8 cellular contexts compared by ENCODE assay signal in the genomic region with DNA sequence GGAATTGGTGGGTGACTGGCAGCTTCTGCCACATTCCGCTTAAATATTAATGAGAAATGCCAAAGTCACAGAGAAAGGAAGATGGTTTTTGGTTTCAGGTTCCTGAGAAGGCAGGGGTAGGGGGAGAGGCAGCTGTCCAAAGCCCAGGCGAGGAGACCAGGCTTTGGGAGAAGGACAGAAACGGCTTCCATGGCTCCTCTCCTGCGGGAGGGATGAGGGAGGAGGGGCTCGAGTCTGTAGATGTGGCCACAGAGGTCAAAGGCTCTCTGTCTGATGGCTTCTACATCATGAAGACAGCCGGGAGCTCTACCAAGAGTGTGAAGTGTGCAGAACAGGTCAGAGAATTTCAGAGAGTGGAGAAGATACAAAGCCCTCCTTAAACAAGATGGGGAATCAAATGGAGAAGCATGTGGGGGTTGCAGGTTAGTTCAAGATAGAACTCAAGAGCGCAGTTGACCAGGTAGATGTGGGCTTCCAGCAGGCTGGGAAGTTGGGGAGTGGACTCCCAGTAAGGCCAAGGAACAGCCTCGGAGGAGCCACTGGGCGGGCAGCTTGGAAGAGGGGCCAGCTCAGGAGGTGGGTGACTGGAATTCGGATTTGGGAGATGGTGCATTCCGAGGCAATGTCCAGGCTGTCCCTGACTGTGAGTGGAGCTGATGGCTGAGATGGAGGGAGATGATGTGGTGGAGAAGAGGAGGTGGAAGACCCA. TPM values are rescaled to one million over a fixed set of nuclear protein-coding genes. Genes with fewer than 3 reads are reported as not detected.
A peak's percentile ranks its signal among the peaks of the same experiment; 100 is the strongest.
DNase-seq lines count a peak whose midpoint lies in the region; ATAC-seq, FAIRE-seq and TF ChIP-seq lines count a peak whose summit lies in the region.
"Had no signal": no experiment of that assay in that cellular context is flagged by ENCODE, and none has a peak within 500 bp of the region (broad histone marks: within the 10 kb centered on the region; RNA-seq: fewer than 3 reads in every experiment).

No MANE protein-coding gene starts in this region.

- no peak overlapping the region for H3K4me3 Mint-ChIP-seq in activated T-helper 2 cell treated with anti-CD3 and anti-CD28 coated beads, Interferon-gamma antibody, Interleukin-2, Interleukin-4, amounts not matched to agents 10 μg/mL and 5 μg/mL and 100 μg/mL, durations not matched to agents 14 hours and 24 hours and 36 hours (ENCODE audit: low read depth)
- no peak overlapping the region for H3K4me3 Mint-ChIP-seq in stimulated activated naive B cell treated with anti-CD40 and anti-IgM and Interleukin-4, amounts not matched to agents 10 μg/mL and 1 μg/mL and 100 μg/mL, for 72 hours

- no peak overlapping the region for H2BK15ac ChIP-seq in mesenchymal stem cell (ENCODE audit: low read depth, poor library complexity, severe bottlenecking)

- H3K4me1 ChIP-seq in mesenchymal stem cell (ENCODE audit: control insufficient read depth, insufficient read depth, low read depth, low read length) = peaks cover 22% of the 10 kb centered on the region

- no peak overlapping the region for H3K4me3 ChIP-seq in mesenchymal stem cell (ENCODE audit: insufficient read depth in 1 of 2, low read depth in 1 of 2, low read length in 2 of 2)
- H3K4me3 ChIP-seq: left lung had no signal

- no peak overlapping the region for H3K14ac ChIP-seq in mesenchymal stem cell (ENCODE audit: low read length in 2 of 2)

- H3K27ac ChIP-seq in mesenchymal stem cell (ENCODE audit: low read length, poor library complexity, severe bottlenecking) = no peak overlapping the region

- H3K4me2 ChIP-seq in mesenchymal stem cell (ENCODE audit: low read length, poor library complexity, severe bottlenecking) = no peak overlapping the region

- H2AFZ ChIP-seq in mesenchymal stem cell (ENCODE audit: low read depth, low read length) = peak overlapping the region; percentile 29

- peak overlapping the region in 1 of 2 experiments; percentile 49 for H2BK12ac ChIP-seq in mesenchymal stem cell (ENCODE audit: low read length in 2 of 2)

- no peaks in the 10 kb centered on the region for H3K27me3 Mint-ChIP-seq in activated T-helper 2 cell treated with anti-CD3 and anti-CD28 coated beads, Interferon-gamma antibody, Interleukin-2, Interleukin-4, amounts not matched to agents 10 μg/mL and 5 μg/mL and 100 μg/mL, durations not matched to agents 14 hours and 24 hours and 36 hours (ENCODE audit: low read depth)
- peaks cover 21 to 26% of the 10 kb centered on the region in 2 donors for H3K27me3 Mint-ChIP-seq in stimulated activated naive B cell treated with anti-CD40 and anti-IgM and Interleukin-4, amounts not matched to agents 10 μg/mL and 1 μg/mL and 100 μg/mL, for 72 hours

- H3K4ac ChIP-seq in mesenchymal stem cell (ENCODE audit: low read depth in 1 of 2, low read length in 2 of 2) = no peak overlapping the region

- H4K8ac ChIP-seq in mesenchymal stem cell (ENCODE audit: low read length) = no peak overlapping the region

- no peak overlapping the region for H3K18ac ChIP-seq in mesenchymal stem cell (ENCODE audit: low read depth in 1 of 2, low read length in 2 of 2)

- peak; percentile 78 for DNase-seq in LHCN-M2 (ENCODE audit: low read depth)
- no peak for DNase-seq in activated T-helper 2 cell treated with anti-CD3 and anti-CD28 coated beads, Interferon-gamma antibody, Interleukin-2, Interleukin-4, amounts not matched to agents 10 μg/mL and 5 μg/mL and 100 μg/mL, durations not matched to agents 14 hours and 24 hours and 36 hours (ENCODE audit: low spot score)
- DNase-seq in mesenchymal stem cell = no peak
- no peak for DNase-seq in stimulated activated naive B cell treated with anti-CD40 and anti-IgM and Interleukin-4, amounts not matched to agents 10 μg/mL and 1 μg/mL and 100 μg/mL, for 72 hours
- no peak for DNase-seq in hippocampal formation (lab: John Stamatoyannopoulos, UW)
- DNase-seq in H54 (ENCODE audit: insufficient read length, low spot score) = no peak

- H3K36me3 Mint-ChIP-seq in activated T-helper 2 cell treated with anti-CD3 and anti-CD28 coated beads, Interferon-gamma antibody, Interleukin-2, Interleukin-4, amounts not matched to agents 10 μg/mL and 5 μg/mL and 100 μg/mL, durations not matched to agents 14 hours and 24 hours and 36 hours (ENCODE audit: low read depth) = no peaks in the 10 kb centered on the region
- no peaks in the 10 kb centered on the region for H3K36me3 Mint-ChIP-seq in stimulated activated naive B cell treated with anti-CD40 and anti-IgM and Interleukin-4, amounts not matched to agents 10 μg/mL and 1 μg/mL and 100 μg/mL, for 72 hours

- peak overlapping the region; percentile 25 for H3K27ac Mint-ChIP-seq in activated T-helper 2 cell treated with anti-CD3 and anti-CD28 coated beads, Interferon-gamma antibody, Interleukin-2, Interleukin-4, amounts not matched to agents 10 μg/mL and 5 μg/mL and 100 μg/mL, durations not matched to agents 14 hours and 24 hours and 36 hours
- H3K27ac Mint-ChIP-seq in stimulated activated naive B cell treated with anti-CD40 and anti-IgM and Interleukin-4, amounts not matched to agents 10 μg/mL and 1 μg/mL and 100 μg/mL, for 72 hours = peak overlapping the region; percentile 28

- peaks cover 0 to 5% of the 10 kb centered on the region in 2 experiments for H3K27me3 ChIP-seq in mesenchymal stem cell (ENCODE audit: control insufficient read depth in 1 of 2, insufficient read depth in 1 of 2, low read length in 2 of 2)
- H3K27me3 ChIP-seq: left lung had no signal

- H3K79me1 ChIP-seq in mesenchymal stem cell (replicated peaks; ENCODE audit: low read length, poor library complexity, severe bottlenecking) = no peaks in the 10 kb centered on the region

- intact Hi-C loops in activated T-helper 2 cell treated with anti-CD3 and anti-CD28 coated beads, Interferon-gamma antibody, Interleukin-2, Interleukin-4, amounts not matched to agents 10 μg/mL and 5 μg/mL and 100 μg/mL, durations not matched to agents 14 hours and 24 hours and 36 hours (cut with micrococcal nuclease) = no loop called here

- no peak overlapping the region for H4K91ac ChIP-seq in mesenchymal stem cell (ENCODE audit: low read length)

- TF ChIP-seq POLR2A in H54 (IDR thresholded peaks at IDR 0.05; ENCODE audit: low read depth, low read length) = no peak

- H3K36me3 ChIP-seq in mesenchymal stem cell (ENCODE audit: control insufficient read depth in 1 of 2, insufficient read depth in 2 of 2, low read depth in 1 of 2, low read length in 2 of 2) = no peaks in the 10 kb centered on the region
- H3K36me3 ChIP-seq: left lung had no signal

- H3K9me3 Mint-ChIP-seq in activated T-helper 2 cell treated with anti-CD3 and anti-CD28 coated beads, Interferon-gamma antibody, Interleukin-2, Interleukin-4, amounts not matched to agents 10 μg/mL and 5 μg/mL and 100 μg/mL, durations not matched to agents 14 hours and 24 hours and 36 hours = no peaks in the 10 kb centered on the region
- H3K9me3 Mint-ChIP-seq in stimulated activated naive B cell treated with anti-CD40 and anti-IgM and Interleukin-4, amounts not matched to agents 10 μg/mL and 1 μg/mL and 100 μg/mL, for 72 hours = no peaks in the 10 kb centered on the region

- 92% methylated on average over 11 of the region's 11 CpGs for WGBS in mesenchymal stem cell

- peaks cover 20% of the 10 kb centered on the region for H3K4me1 Mint-ChIP-seq in activated T-helper 2 cell treated with anti-CD3 and anti-CD28 coated beads, Interferon-gamma antibody, Interleukin-2, Interleukin-4, amounts not matched to agents 10 μg/mL and 5 μg/mL and 100 μg/mL, durations not matched to agents 14 hours and 24 hours and 36 hours (ENCODE audit: low read depth)
- peaks cover 8 to 13% of the 10 kb centered on the region in 2 donors for H3K4me1 Mint-ChIP-seq in stimulated activated naive B cell treated with anti-CD40 and anti-IgM and Interleukin-4, amounts not matched to agents 10 μg/mL and 1 μg/mL and 100 μg/mL, for 72 hours

- H2BK5ac ChIP-seq in mesenchymal stem cell (ENCODE audit: low read depth, low read length, poor library complexity, severe bottlenecking) = no peak overlapping the region

- no peak for FAIRE-seq in H54 (lab: Jason Lieb, UNC)

- no peak for ATAC-seq in stimulated activated naive B cell treated with anti-CD40 and anti-IgM and Interleukin-4, amounts not matched to agents 10 μg/mL and 1 μg/mL and 100 μg/mL, for 72 hours (replicated peaks)
- ATAC-seq in HG03442 (IDR thresholded peaks at IDR 0.05; ENCODE audit: unreplicated experiment) = no peak

- no peak overlapping the region for H2AK5ac ChIP-seq in mesenchymal stem cell (ENCODE audit: low read length, severe bottlenecking)

- H3K9me3 ChIP-seq in mesenchymal stem cell (ENCODE audit: control insufficient read depth, low read length) = no peaks in the 10 kb centered on the region
- H3K9me3 ChIP-seq: left lung had no signal

- no peak overlapping the region for H2BK120ac ChIP-seq in mesenchymal stem cell (ENCODE audit: low read depth, low read length)

- no peak overlapping the region for H3K23ac ChIP-seq in mesenchymal stem cell (ENCODE audit: low read length in 2 of 2)

- H3K9ac ChIP-seq in mesenchymal stem cell (ENCODE audit: low read length) = no peak overlapping the region

RNA-seq across cellular contexts. Expression of a gene that starts 23.8 kb away (rescaled TPM):
- 241 and 280 TPM in 2 replicates for total RNA-seq in LHCN-M2 (2014; rRNA removed)
- polyA plus RNA-seq in LHCN-M2 (2012) = 101 TPM
- 102 and 110 TPM in 2 replicates for total RNA-seq in activated T-helper 2 cell treated with anti-CD3 and anti-CD28 coated beads, Interferon-gamma antibody, Interleukin-2, Interleukin-4, amounts not matched to agents 10 μg/mL and 5 μg/mL and 100 μg/mL, durations not matched to agents 14 hours and 24 hours and 36 hours
- polyA plus RNA-seq in mesenchymal stem cell (2013, experiment 1 of 2) = 35.6 TPM
- polyA plus RNA-seq in mesenchymal stem cell (2013, experiment 2 of 2) = 36.5 TPM
